Comparison of ENCODE assay signal across 20 cellular contexts in the genomic region with DNA sequence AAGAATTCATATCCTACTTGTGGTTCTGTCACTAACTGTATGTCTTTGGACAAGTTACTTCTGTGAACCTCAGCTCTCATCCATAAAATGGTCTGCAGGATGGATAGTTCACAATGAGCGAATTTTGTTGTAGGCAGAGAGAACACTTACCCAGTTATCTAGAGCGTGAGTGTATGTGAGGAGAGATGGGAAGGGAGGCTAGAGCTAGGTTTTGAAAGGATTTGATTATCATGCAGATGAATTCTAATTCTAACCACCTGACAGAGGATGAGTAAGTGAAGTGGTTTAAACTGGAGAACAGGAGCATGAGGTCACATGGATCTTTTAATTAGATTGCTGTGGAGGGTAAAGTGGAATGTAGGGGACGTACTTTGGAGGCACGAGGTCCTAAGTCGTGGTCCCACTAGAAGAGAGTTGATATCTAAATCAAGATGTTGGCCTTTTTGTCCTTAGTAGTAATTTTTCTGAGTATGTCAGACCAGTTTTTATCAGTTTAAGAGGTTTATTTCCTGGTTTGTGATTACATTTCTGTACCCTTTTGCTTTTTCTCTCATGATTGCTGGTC. TPM values are rescaled to one million over a fixed set of nuclear protein-coding genes. Genes with fewer than 3 reads are reported as not detected.
DNase-seq lines count a peak whose midpoint lies in the region; ATAC-seq and TF ChIP-seq lines count a peak whose summit lies in the region.
"Had no signal": no experiment of that assay in that cellular context is flagged by ENCODE, and none has a peak within 500 bp of the region (broad histone marks: within the 10 kb centered on the region; RNA-seq: fewer than 3 reads in every experiment).

No MANE protein-coding gene starts in this region.

- H3K9me3 Mint-ChIP-seq in stimulated activated naive CD8-positive, alpha-beta T cell treated with anti-CD3 and anti-CD28 coated beads, Interleukin-15, Interleukin-2, amounts not matched to agents 100 ng/mL and 50 ng/mL, for 24 hours = no peaks in the 10 kb centered on the region
- no peaks in the 10 kb centered on the region for H3K9me3 Mint-ChIP-seq in activated T-helper 17 cell treated with anti-CD3 and anti-CD28 coated beads, Interleukin-2, amount 50 U/mL, for 72 hours
- peaks cover 3% of the 10 kb centered on the region for H3K9me3 Mint-ChIP-seq in type B pancreatic cell
- H3K9me3 Mint-ChIP-seq: activated B cell treated with CpG ODN at 0.5 μM for 24 hours; dendritic cell treated with granulocyte-macrophage colony-stimulating factor and Interleukin-4, amounts not matched to agents 40 ng/mL and 50 ng/mL, for 4 days; stimulated activated naive B cell treated with anti-CD40 and anti-IgM and Interleukin-4, amounts not matched to agents 10 μg/mL and 1 μg/mL and 100 μg/mL, for 72 hours had no signal

- peak overlapping the region; percentile 17 for H3K27ac Mint-ChIP-seq in stimulated activated naive CD8-positive, alpha-beta T cell treated with anti-CD3 and anti-CD28 coated beads, Interleukin-15, Interleukin-2, amounts not matched to agents 100 ng/mL and 50 ng/mL, for 24 hours
- no peak overlapping the region for H3K27ac Mint-ChIP-seq in activated T-helper 17 cell treated with anti-CD3 and anti-CD28 coated beads, Interleukin-2, amount 50 U/mL, for 72 hours
- H3K27ac Mint-ChIP-seq in type B pancreatic cell = peak overlapping the region; percentile 13
- H3K27ac Mint-ChIP-seq: activated B cell treated with CpG ODN at 0.5 μM for 24 hours; dendritic cell treated with granulocyte-macrophage colony-stimulating factor and Interleukin-4, amounts not matched to agents 40 ng/mL and 50 ng/mL, for 4 days; stimulated activated naive B cell treated with anti-CD40 and anti-IgM and Interleukin-4, amounts not matched to agents 10 μg/mL and 1 μg/mL and 100 μg/mL, for 72 hours had no signal

- ATAC-seq in stimulated activated naive CD8-positive, alpha-beta T cell treated with anti-CD3 and anti-CD28 coated beads, Interleukin-15, Interleukin-2, amounts not matched to agents 100 U/mL and 50 U/mL, for 24 hours = no peak
- no peak for ATAC-seq in activated T-helper 17 cell treated with anti-CD3 and anti-CD28 coated beads, Interleukin-2, amount 50 U/mL, for 72 hours (replicated peaks)
- ATAC-seq in GM21576 (IDR thresholded peaks at IDR 0.05; ENCODE audit: unreplicated experiment) (no peak), gastrocnemius medialis (no peak)
- ATAC-seq: stimulated activated naive B cell treated with anti-CD40 and anti-IgM and Interleukin-4, amounts not matched to agents 10 μg/mL and 1 μg/mL and 100 μg/mL, for 72 hours had no signal

- WGBS in iPS DF 6.9 (ENCODE audit: insufficient coverage, insufficient read length) = no CpG with 5 or more reads among the region's 5 CpGs

- no peak for DNase-seq in stimulated activated naive CD8-positive, alpha-beta T cell treated with anti-CD3 and anti-CD28 coated beads, Interleukin-15, Interleukin-2, amounts not matched to agents 100 U/mL and 50 U/mL, for 24 hours
- DNase-seq in iPS DF 6.9 (ENCODE audit: low read depth, low spot score) = peak; percentile 55
- no peak for DNase-seq in type B pancreatic cell (ENCODE audit: extremely low spot score, unreplicated experiment)
- no peak for DNase-seq in gastrocnemius medialis
- DNase-seq in NCI-H1092 treated with DMSO at 0.1 percent for 48 hours (lab: John Stamatoyannopoulos, UW) = no peak
- DNase-seq: activated B cell treated with CpG ODN at 0.5 μM for 24 hours; activated CD8-positive, alpha-beta memory T cell treated with anti-CD3 and anti-CD28 coated beads, Interleukin-2, amount 50 U/mL, for 48 hours; kidney; NCI-H2029 treated with DMSO at 0.1 percent for 48 hours; NK-92 treated with Interleukin-12 subunit alpha and Interleukin-12 subunit beta, amount 100 ng/mL, for 24 hours; stimulated activated CD4-positive, alpha-beta T cell treated with anti-CD3 and anti-CD28 coated beads, Interleukin-4, amount 100 ng/mL, for 24 hours; stimulated activated naive B cell treated with anti-CD40 and anti-IgM and Interleukin-4, amounts not matched to agents 10 μg/mL and 1 μg/mL and 100 μg/mL, for 72 hours had no signal

- H3K4me3 Mint-ChIP-seq in stimulated activated naive CD8-positive, alpha-beta T cell treated with anti-CD3 and anti-CD28 coated beads, Interleukin-15, Interleukin-2, amounts not matched to agents 100 ng/mL and 50 ng/mL, for 24 hours = no peak overlapping the region
- peak overlapping the region; percentile 6 for H3K4me3 Mint-ChIP-seq in activated T-helper 17 cell treated with anti-CD3 and anti-CD28 coated beads, Interleukin-2, amount 50 U/mL, for 72 hours
- peak overlapping the region; percentile 23 for H3K4me3 Mint-ChIP-seq in type B pancreatic cell
- H3K4me3 Mint-ChIP-seq: activated B cell treated with CpG ODN at 0.5 μM for 24 hours; dendritic cell treated with granulocyte-macrophage colony-stimulating factor and Interleukin-4, amounts not matched to agents 40 ng/mL and 50 ng/mL, for 4 days; stimulated activated naive B cell treated with anti-CD40 and anti-IgM and Interleukin-4, amounts not matched to agents 10 μg/mL and 1 μg/mL and 100 μg/mL, for 72 hours had no signal

- H3K4me1 ChIP-seq in iPS DF 6.9 (ENCODE audit: control insufficient read depth, insufficient read depth, low read length) (peaks cover 5% of the 10 kb centered on the region; the same call in 1 of the 2 replicates), gastrocnemius medialis (peaks cover 16 to 25% of the 10 kb centered on the region in 2 donors)

- H3K36me3 ChIP-seq in iPS DF 6.9 (ENCODE audit: control insufficient read depth, insufficient read depth, low read length) = no peaks in the 10 kb centered on the region
- no peaks in the 10 kb centered on the region for H3K36me3 ChIP-seq in gastrocnemius medialis
- H3K36me3 ChIP-seq: right atrium auricular region, vagina had no signal

- TF ChIP-seq POLR2A in gastrocnemius medialis (IDR thresholded peaks at IDR 0.05) = no peak

- H3K4me3 ChIP-seq in iPS DF 6.9 (ENCODE audit: low read length) (no peak overlapping the region), gastrocnemius medialis (no peak overlapping the region)
- H3K4me3 ChIP-seq: right atrium auricular region, SJSA1, vagina had no signal

- TF ChIP-seq CTCF in type B pancreatic cell (conservative IDR thresholded peaks at IDR 0.05) (no peak), gastrocnemius medialis (IDR thresholded peaks at IDR 0.05 in 4 of 5, conservative IDR thresholded peaks at IDR 0.05 in 1 of 5) (no peak)

- H3K9me3 ChIP-seq in iPS DF 6.9 (ENCODE audit: control insufficient read depth, insufficient read depth, low read length) (no peaks in the 10 kb centered on the region), gastrocnemius medialis (no peaks in the 10 kb centered on the region)
- H3K9me3 ChIP-seq: right atrium auricular region, SJSA1, vagina had no signal

- in situ Hi-C loops in gastrocnemius medialis (cut with MboI; ENCODE audit: low sequenced_read_pairs in 4 of 4) = loop anchor here in 2 of 4 donors (25.0 kb wide), 1 partner anchor 751 kb away; a partner anchor contains a TSS

- no peaks in the 10 kb centered on the region for H3K27me3 ChIP-seq in iPS DF 6.9 (ENCODE audit: control insufficient read depth, insufficient read depth, low read length)
- H3K27me3 ChIP-seq in gastrocnemius medialis = no peaks in the 10 kb centered on the region
- H3K27me3 ChIP-seq: right atrium auricular region, SJSA1, vagina had no signal

- H3K36me3 Mint-ChIP-seq in stimulated activated naive CD8-positive, alpha-beta T cell treated with anti-CD3 and anti-CD28 coated beads, Interleukin-15, Interleukin-2, amounts not matched to agents 100 ng/mL and 50 ng/mL, for 24 hours (ENCODE audit: low read depth) = peaks cover 6% of the 10 kb centered on the region
- H3K36me3 Mint-ChIP-seq in activated T-helper 17 cell treated with anti-CD3 and anti-CD28 coated beads, Interleukin-2, amount 50 U/mL, for 72 hours (ENCODE audit: low read depth) = peaks cover 27% of the 10 kb centered on the region
- peaks cover 3% of the 10 kb centered on the region for H3K36me3 Mint-ChIP-seq in type B pancreatic cell

- intact Hi-C loops in gastrocnemius medialis (cut with DNase I; ENCODE audit: low total_unique reads) = loop anchor here (10.0 kb wide), 1 partner anchor 1053 kb away; a partner anchor contains a TSS

- no peaks in the 10 kb centered on the region for H3K27me3 Mint-ChIP-seq in stimulated activated naive CD8-positive, alpha-beta T cell treated with anti-CD3 and anti-CD28 coated beads, Interleukin-15, Interleukin-2, amounts not matched to agents 100 ng/mL and 50 ng/mL, for 24 hours
- H3K27me3 Mint-ChIP-seq in activated T-helper 17 cell treated with anti-CD3 and anti-CD28 coated beads, Interleukin-2, amount 50 U/mL, for 72 hours = no peaks in the 10 kb centered on the region
- H3K27me3 Mint-ChIP-seq in type B pancreatic cell = no peaks in the 10 kb centered on the region
- H3K27me3 Mint-ChIP-seq: activated B cell treated with CpG ODN at 0.5 μM for 24 hours; dendritic cell treated with granulocyte-macrophage colony-stimulating factor and Interleukin-4, amounts not matched to agents 40 ng/mL and 50 ng/mL, for 4 days; stimulated activated naive B cell treated with anti-CD40 and anti-IgM and Interleukin-4, amounts not matched to agents 10 μg/mL and 1 μg/mL and 100 μg/mL, for 72 hours had no signal

- H3K27ac ChIP-seq in iPS DF 6.9 (ENCODE audit: low read length) (no peak overlapping the region), gastrocnemius medialis (no peak overlapping the region)
- H3K27ac ChIP-seq: KMS-11, right atrium auricular region, SJSA1, vagina had no signal

- peaks cover 69% of the 10 kb centered on the region for H3K4me1 Mint-ChIP-seq in stimulated activated naive CD8-positive, alpha-beta T cell treated with anti-CD3 and anti-CD28 coated beads, Interleukin-15, Interleukin-2, amounts not matched to agents 100 ng/mL and 50 ng/mL, for 24 hours (ENCODE audit: low read depth)
- peaks cover 52% of the 10 kb centered on the region for H3K4me1 Mint-ChIP-seq in activated T-helper 17 cell treated with anti-CD3 and anti-CD28 coated beads, Interleukin-2, amount 50 U/mL, for 72 hours
- H3K4me1 Mint-ChIP-seq in type B pancreatic cell (ENCODE audit: unreplicated experiment) = peaks cover 43% of the 10 kb centered on the region

RNA-seq across cellular contexts. Expression of a gene that starts 5.0 kb away (rescaled TPM):
- 10 to 100 TPM; 21.0 to 34.5 TPM for total RNA-seq in activated T-helper 17 cell treated with anti-CD3 and anti-CD28 coated beads, Interleukin-2, amount 50 U/mL, for 72 hours
- total RNA-seq in type B pancreatic cell (ENCODE audit: low replicate concordance) (76.5 and 88.3 TPM in 2 replicates), gastrocnemius medialis (10 to 100 TPM in 1 of 4 donors, 1 to 10 TPM in 3; 5.8 to 11.3 (median 6.4) TPM)
